In genomic region chr4:176034498-176034897, GRCh38 we compare ENCODE assay signal across 8 cellular contexts.
DNase-seq lines count a peak whose midpoint lies in the region; ATAC-seq, FAIRE-seq and TF ChIP-seq lines count a peak whose summit lies in the region.

No MANE protein-coding gene starts in this region.

- DNase-seq in AG20443 (ENCODE audit: low spot score) (peak; percentile 22), GM18507 (ENCODE audit: extremely low spot score, insufficient read length, low read depth) (no peak), inferior parietal cortex (ENCODE audit: extremely low spot score) (peak; percentile 82), SHP77 treated with DMSO at 0.1 percent for 48 hours (lab: John Stamatoyannopoulos, UW) (no peak), GM19240 (ENCODE audit: insufficient read length, low spot score) (no peak)

- FAIRE-seq in GM18507 (lab: Jason Lieb, UNC), result peak; percentile 70

- ATAC-seq in SK-N-SH treated with all-trans-retinoic acid at 6 μM for 48 hours, result peak; percentile 49; the same call in 2 of the 3 replicates
- ATAC-seq in GM19351 (IDR thresholded peaks at IDR 0.05; ENCODE audit: unreplicated experiment), result no peak
- no peak for ATAC-seq in HG03571 (IDR thresholded peaks at IDR 0.05; ENCODE audit: unreplicated experiment)

TF ChIP-seq in SK-N-SH treated with all-trans-retinoic acid at 6 μM for 48 hours, 23 proteins besides CTCF, POLR2A, EP300 and RAD21:
- TF ChIP-seq SNAI2 (CRISPR knock-in tag; IDR thresholded peaks at IDR 0.05) (no peak), ZNF8 (CRISPR knock-in tag; IDR thresholded peaks at IDR 0.05) (no peak), ZNF70 (CRISPR knock-in tag; IDR thresholded peaks at IDR 0.05) (no peak), CREB5 (CRISPR knock-in tag; IDR thresholded peaks at IDR 0.05; ENCODE audit: low read depth) (no peak), GLIS3 (CRISPR knock-in tag; IDR thresholded peaks at IDR 0.05) (no peak), ISL1 (CRISPR knock-in tag; IDR thresholded peaks at IDR 0.05) (no peak), ZNF565 (CRISPR knock-in tag; conservative IDR thresholded peaks at IDR 0.05; ENCODE audit: low read depth) (no peak), ZFP3 (CRISPR knock-in tag; IDR thresholded peaks at IDR 0.05) (no peak), ZFP30 (CRISPR knock-in tag; IDR thresholded peaks at IDR 0.05) (no peak), CSRNP3 (CRISPR knock-in tag; IDR thresholded peaks at IDR 0.05) (no peak), POU6F1 (CRISPR knock-in tag; IDR thresholded peaks at IDR 0.05; ENCODE audit: borderline replicate concordance, low read depth) (no peak), BACH2 (CRISPR knock-in tag; IDR thresholded peaks at IDR 0.05; ENCODE audit: borderline replicate concordance) (no peak), OSR1 (CRISPR knock-in tag; IDR thresholded peaks at IDR 0.05) (no peak), PATZ1 (CRISPR knock-in tag; IDR thresholded peaks at IDR 0.05; ENCODE audit: borderline replicate concordance) (no peak), TCF4 (CRISPR knock-in tag; IDR thresholded peaks at IDR 0.05; ENCODE audit: borderline replicate concordance) (no peak)

Comparison
In these comparisons a context has a peak if more than half of its experiments do, and no peak if none do; other contexts are left out.
1. DNase-seq: peak in AG20443 (single experiment) and inferior parietal cortex (single experiment); none in GM18507 (single experiment), SHP77 treated with DMSO at 0.1 percent for 48 hours (single experiment) and GM19240 (single experiment).